In genomic region chr2:108388045-108388444, GRCh38 we compare ENCODE assay signal across 29 cellular contexts. TPM values are rescaled to one million over a fixed set of nuclear protein-coding genes. Genes with fewer than 3 reads are reported as not detected.
A peak's percentile ranks its signal among the peaks of the same experiment; 100 is the strongest.
DNase-seq lines count a peak whose midpoint lies in the region; FAIRE-seq and TF ChIP-seq lines count a peak whose summit lies in the region.
"Had no signal": no experiment of that assay in that cellular context is flagged by ENCODE, and none has a peak within 500 bp of the region (broad histone marks: within the 10 kb centered on the region; RNA-seq: fewer than 3 reads in every experiment).

No MANE protein-coding gene starts in this region.

- H3K27me3 Mint-ChIP-seq in osteocyte (ENCODE audit: unreplicated experiment), result no peaks in the 10 kb centered on the region

- peaks cover 8% of the 10 kb centered on the region for H3K36me3 Mint-ChIP-seq in osteocyte (ENCODE audit: unreplicated experiment)

- peaks cover 12% of the 10 kb centered on the region for H3K9me3 Mint-ChIP-seq in osteocyte (ENCODE audit: unreplicated experiment)

- H3K4me3 Mint-ChIP-seq in osteocyte (ENCODE audit: unreplicated experiment), result no peak overlapping the region
- H3K4me3 Mint-ChIP-seq: CD4-positive, alpha-beta memory T cell had no signal

- H3K4me1 Mint-ChIP-seq in osteocyte (ENCODE audit: unreplicated experiment), result peaks cover 22% of the 10 kb centered on the region

- H3K27ac Mint-ChIP-seq in osteocyte (ENCODE audit: unreplicated experiment), result peak overlapping the region; percentile 33
- H3K27ac Mint-ChIP-seq: CD4-positive, alpha-beta memory T cell had no signal

- DNase-seq in Caki2 (ENCODE audit: low read depth), result peak; percentile 98
- peak; percentile 99 for DNase-seq in RCC 7860 (ENCODE audit: low spot score)
- DNase-seq in glomerular visceral epithelial cell (ENCODE audit: extremely low spot score), result peak; percentile 83
- DNase-seq in osteocyte (ENCODE audit: extremely low spot score, unreplicated experiment), result no peak
- no peak for DNase-seq in NOMO-1 treated with DMSO at 0.1 percent for 48 hours (lab: John Stamatoyannopoulos, UW; ENCODE audit: unreplicated experiment)
- DNase-seq in NCI-H69 (lab: John Stamatoyannopoulos, UW), result no peak
- DNase-seq in effector CD8-positive, alpha-beta T cell (lab: John Stamatoyannopoulos, UW), result no peak
- DNase-seq: AML-193; CD4-positive, alpha-beta memory T cell; COR-L47; DMS79 treated with DMSO at 0.1 percent for 48 hours; HCEC 1CT; Karpas-422; NCI-H1092 treated with DMSO at 0.1 percent for 48 hours; NCI-H1436; NCI-H187; NCI-H2081 treated with DMSO at 0.1 percent for 48 hours; NCI-H2171; NCI-H226; NCI-H510A; NCI-H774; PC-3; Right ventricle myocardium superior; RPMI8226; T-helper 1 cell had no signal

- TF ChIP-seq CTCF in osteocyte (IDR thresholded peaks at IDR 0.05), result no peak

- in situ Hi-C loops in Caki2 (cut with HindIII; ENCODE audit: low pct_unique_long_range_greater_than_20kb, low sequenced_read_pairs), result no loop called here

- FAIRE-seq in RCC 7860 (lab: Jason Lieb, UNC), result peak; percentile 97
- FAIRE-seq: H1 had no signal

RNA-seq across cellular contexts. Expression of gene SULT1C4, which starts 10.3 kb away (rescaled TPM):
- 5.1 and 7.5 TPM in 2 replicates for total RNA-seq in Caki2 (2014; rRNA removed; shearing (Covaris generic); ENCODE audit: low replicate concordance)
- total RNA-seq in osteocyte, result 6.0 and 7.0 TPM in 2 replicates
- total RNA-seq: A172; CD4-positive, alpha-beta memory T cell; G401; HT-29; PC-3 had no signal

Comparison
In these comparisons a context has a peak if more than half of its experiments do, and no peak if none do; other contexts are left out.
1. DNase-seq: peak in Caki2 (single experiment), RCC 7860 (single experiment) and glomerular visceral epithelial cell (single experiment); none in osteocyte (single experiment), NOMO-1 treated with DMSO at 0.1 percent for 48 hours (single experiment), NCI-H69 (single experiment) and effector CD8-positive, alpha-beta T cell (single experiment).